36 cellular contexts compared by ENCODE assay signal in the genomic region with DNA sequence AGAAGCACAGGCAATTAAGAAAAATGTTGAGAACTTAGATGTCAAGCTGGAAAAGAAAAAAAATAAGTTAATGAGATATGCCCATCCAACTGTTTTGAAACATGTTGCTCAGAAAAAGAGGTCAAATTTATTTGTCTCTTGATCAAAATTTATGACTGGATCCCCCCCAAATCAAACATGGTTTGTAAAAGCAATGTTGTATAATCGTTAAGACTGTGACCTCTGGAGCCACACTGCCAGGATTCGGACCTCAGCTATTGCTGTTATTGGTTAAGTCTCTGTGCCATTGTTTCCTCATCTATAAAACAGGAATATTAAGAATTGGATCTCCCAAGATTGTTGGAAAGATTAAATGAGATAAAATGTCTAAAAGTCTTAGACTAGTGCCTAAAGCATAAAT. TPM values are rescaled to one million over a fixed set of nuclear protein-coding genes. Genes with fewer than 3 reads are reported as not detected.
"Had no signal": no experiment of that assay in that cellular context is flagged by ENCODE, and none has a peak within 500 bp of the region (broad histone marks: within the 10 kb centered on the region; RNA-seq: fewer than 3 reads in every experiment).

No MANE protein-coding gene starts in this region.

- H3K27ac ChIP-seq: adrenal gland, ascending aorta, body of pancreas, brain microvascular endothelial cell, breast epithelium, cardiac muscle cell had no signal

- ATAC-seq: activated naive CD4-positive, alpha-beta T cell treated with anti-CD3 and anti-CD28 coated beads, Interleukin-2, amount 50 U/mL, for 72 hours; activated naive CD8-positive, alpha-beta T cell treated with anti-CD3 and anti-CD28 coated beads, Interleukin-2, amount 50 U/mL, for 24 hours; activated T-cell treated with anti-CD3 and anti-CD28 coated beads, Interleukin-2, amount 50 U/mL, for 4 hours; activated T-cell treated with anti-CD3 and anti-CD28 coated beads, Interleukin-2, amount 50 U/mL, for 72 hours; activated T-helper 17 cell treated with anti-CD3 and anti-CD28 coated beads, Interleukin-2, amount 50 U/mL, for 72 hours; body of pancreas had no signal

- FAIRE-seq: astrocyte, bronchial epithelial cell had no signal

- H3K27me3 ChIP-seq: adrenal gland, ascending aorta, body of pancreas, brain microvascular endothelial cell, breast epithelium, cardiac muscle cell had no signal

- H3K4me1 ChIP-seq: adrenal gland, ascending aorta, body of pancreas, breast epithelium had no signal

- H3K36me3 ChIP-seq: adrenal gland, ascending aorta, brain microvascular endothelial cell, breast epithelium, cardiac muscle cell had no signal

- H3K4me3 ChIP-seq: adrenal gland, ascending aorta, body of pancreas, breast epithelium, cardiac muscle cell had no signal

- DNase-seq: activated effector memory CD4-positive, alpha-beta T cell treated with anti-CD3 and anti-CD28 coated beads, Interleukin-2, amount 50 U/mL, for 16 hours; activated effector memory CD4-positive, alpha-beta T cell treated with Interleukin-2 at 50 U/mL for 16 hours; activated gamma-delta T cell; activated gamma-delta T cell treated with Interleukin-2 at 50 U/mL for 16 hours; activated naive CD4-positive, alpha-beta T cell; activated naive CD4-positive, alpha-beta T cell treated with anti-CD3 and anti-CD28 coated beads for 36 hours; activated naive CD4-positive, alpha-beta T cell treated with anti-CD3 and anti-CD28 coated beads, Interleukin-2, amount 10 ng/mL, durations not matched to agents 7 days and 5 days; activated naive CD4-positive, alpha-beta T cell treated with anti-CD3 and anti-CD28 coated beads, Interleukin-2, amount 50 U/mL, for 16 hours; activated naive CD4-positive, alpha-beta T cell treated with Interleukin-2 at 50 U/mL for 16 hours; activated naive CD8-positive, alpha-beta T cell treated with anti-CD3 and anti-CD28 coated beads for 36 hours; activated naive CD8-positive, alpha-beta T cell treated with anti-CD3 and anti-CD28 coated beads, Interleukin-2, amount 10 ng/mL, durations not matched to agents 7 days and 5 days; activated naive CD8-positive, alpha-beta T cell treated with anti-CD3 and anti-CD28 coated beads, Interleukin-2, amount 50 U/mL, for 24 hours; activated T-cell treated with anti-CD3 and anti-CD28 coated beads, Interleukin-2, amount 50 U/mL, for 1 hour; activated T-cell treated with anti-CD3 and anti-CD28 coated beads, Interleukin-2, amount 50 U/mL, for 24 hours; activated T-cell treated with anti-CD3 and anti-CD28 coated beads, Interleukin-2, amount 50 U/mL, for 4 hours; activated T-cell treated with anti-CD3 and anti-CD28 coated beads, Interleukin-2, amount 50 U/mL, for 48 hours; activated T-cell treated with anti-CD3 and anti-CD28 coated beads, Interleukin-2, amount 50 U/mL, for 72 hours; adrenal gland; amniotic stem cell; amygdala; anterior cingulate cortex; aorta; body of pancreas; brain microvascular endothelial cell; caudate nucleus; central memory CD4-positive, alpha-beta T cell; cerebellar nuclear complex had no signal

- H3K9me3 ChIP-seq: adrenal gland, ascending aorta, body of pancreas, breast epithelium had no signal

RNA-seq across cellular contexts. Expression of a gene that starts 51.9 kb away (rescaled TPM):
- total RNA-seq: activated naive CD4-positive, alpha-beta T cell treated with anti-CD3 and anti-CD28 coated beads for 36 hours; activated naive CD4-positive, alpha-beta T cell treated with anti-CD3 and anti-CD28 coated beads, Interleukin-2, amount 50 U/mL, for 72 hours; activated T-cell treated with anti-CD3 and anti-CD28 coated beads, Interleukin-2, amount 50 U/mL, for 72 hours; activated T-helper 1 cell treated with anti-CD3 and anti-CD28 coated beads, Interleukin-12 subunit alpha, Interleukin-12 subunit beta, Interleukin-2, Interleukin-4 antibody, amounts not matched to agents 30 ng/mL and 10 ng/mL and 1 ng/mL, durations not matched to agents 14 hours and 24 hours and 36 hours; activated T-helper 2 cell treated with anti-CD3 and anti-CD28 coated beads, Interferon-gamma antibody, Interleukin-2, Interleukin-4, amounts not matched to agents 10 μg/mL and 5 μg/mL and 100 μg/mL, durations not matched to agents 14 hours and 24 hours and 36 hours had no signal
